ENCODE assay signal across 11 cellular contexts in genomic region chr4:182560358-182560757, GRCh38.
DNase-seq lines count a peak whose midpoint lies in the region; ATAC-seq and TF ChIP-seq lines count a peak whose summit lies in the region.
"Had no signal": no experiment of that assay in that cellular context is flagged by ENCODE, and none has a peak within 500 bp of the region (broad histone marks: within the 10 kb centered on the region; RNA-seq: fewer than 3 reads in every experiment).

No MANE protein-coding gene starts in this region.

- TF ChIP-seq CTCF in endothelial cell (IDR thresholded peaks at IDR 0.05; ENCODE audit: unreplicated experiment), result no peak
- TF ChIP-seq CTCF in thyroid gland (IDR thresholded peaks at IDR 0.05), result peak in 1 of 6 experiments; percentile 23

- no peaks in the 10 kb centered on the region for H3K36me3 Mint-ChIP-seq in endothelial cell (ENCODE audit: low read depth, unreplicated experiment)
- H3K36me3 Mint-ChIP-seq: stimulated activated memory B cell treated with anti-CD40 and anti-IgM and Interleukin-4, amounts not matched to agents 10 μg/mL and 1 μg/mL and 100 μg/mL, for 72 hours had no signal

- intact Hi-C loops in thyroid gland (cut with DNase I), result no loop called here

- H3K4me3 Mint-ChIP-seq in endothelial cell (ENCODE audit: unreplicated experiment), result peak overlapping the region; percentile 13
- H3K4me3 Mint-ChIP-seq: activated naive CD8-positive, alpha-beta T cell treated with anti-CD3 and anti-CD28 coated beads, Interleukin-2, amount 50 U/mL, for 24 hours; stimulated activated memory B cell treated with anti-CD40 and anti-IgM and Interleukin-4, amounts not matched to agents 10 μg/mL and 1 μg/mL and 100 μg/mL, for 72 hours had no signal

- no peaks in the 10 kb centered on the region for H3K9me3 Mint-ChIP-seq in endothelial cell (ENCODE audit: unreplicated experiment)
- H3K9me3 Mint-ChIP-seq: activated naive CD8-positive, alpha-beta T cell treated with anti-CD3 and anti-CD28 coated beads, Interleukin-2, amount 50 U/mL, for 24 hours; stimulated activated memory B cell treated with anti-CD40 and anti-IgM and Interleukin-4, amounts not matched to agents 10 μg/mL and 1 μg/mL and 100 μg/mL, for 72 hours had no signal

- peaks cover 2% of the 10 kb centered on the region for H3K27me3 Mint-ChIP-seq in endothelial cell (ENCODE audit: unreplicated experiment)

- TF ChIP-seq POLR2A in thyroid gland (IDR thresholded peaks at IDR 0.05), result no peak

- H3K4me3 ChIP-seq in thyroid gland (replicated peaks in 1 of 3), result no peak overlapping the region

- no peak overlapping the region for H3K27ac ChIP-seq in thyroid gland

- no peaks in the 10 kb centered on the region for H3K27me3 ChIP-seq in thyroid gland

- no peaks in the 10 kb centered on the region for H3K36me3 ChIP-seq in thyroid gland

- DNase-seq in NCI-H1417 (lab: John Stamatoyannopoulos, UW) (peak; percentile 49 to 77 (median 72)), NCI-H1417 treated with DMSO at 0.1 percent for 48 hours (lab: John Stamatoyannopoulos, UW) (no peak), NCI-H345 (lab: John Stamatoyannopoulos, UW) (peak; percentile 81), endothelial cell (ENCODE audit: low spot score) (no peak), renal cortical epithelial cell (ENCODE audit: low read depth) (peak; percentile 32), thyroid gland (no peak)
- DNase-seq in stimulated activated CD4-positive, alpha-beta T cell treated with anti-CD3 and anti-CD28 coated beads, Interleukin-15, amount 100 ng/mL, for 24 hours, result no peak
- DNase-seq: activated naive CD8-positive, alpha-beta T cell treated with anti-CD3 and anti-CD28 coated beads, Interleukin-2, amount 50 U/mL, for 24 hours; erythroblast had no signal

- no peak for ATAC-seq in GM18511 (IDR thresholded peaks at IDR 0.05; ENCODE audit: unreplicated experiment)
- ATAC-seq: activated naive CD8-positive, alpha-beta T cell treated with anti-CD3 and anti-CD28 coated beads, Interleukin-2, amount 50 U/mL, for 24 hours; stimulated activated memory B cell treated with anti-CD40 and anti-IgM and Interleukin-4, amounts not matched to agents 10 μg/mL and 1 μg/mL and 100 μg/mL, for 72 hours had no signal

- H3K9me3 ChIP-seq in thyroid gland, result no peaks in the 10 kb centered on the region

- H3K4me1 ChIP-seq in thyroid gland, result peaks cover 10 to 25% of the 10 kb centered on the region in 2 donors

- H3K27ac Mint-ChIP-seq in endothelial cell (ENCODE audit: unreplicated experiment), result peak overlapping the region; percentile 96
- H3K27ac Mint-ChIP-seq: activated naive CD8-positive, alpha-beta T cell treated with anti-CD3 and anti-CD28 coated beads, Interleukin-2, amount 50 U/mL, for 24 hours; stimulated activated memory B cell treated with anti-CD40 and anti-IgM and Interleukin-4, amounts not matched to agents 10 μg/mL and 1 μg/mL and 100 μg/mL, for 72 hours had no signal

- peaks cover 29% of the 10 kb centered on the region for H3K4me1 Mint-ChIP-seq in endothelial cell (ENCODE audit: unreplicated experiment)
- H3K4me1 Mint-ChIP-seq: activated naive CD8-positive, alpha-beta T cell treated with anti-CD3 and anti-CD28 coated beads, Interleukin-2, amount 50 U/mL, for 24 hours; stimulated activated memory B cell treated with anti-CD40 and anti-IgM and Interleukin-4, amounts not matched to agents 10 μg/mL and 1 μg/mL and 100 μg/mL, for 72 hours had no signal

- 57 to 70% methylated on average over 4 of the region's 4 CpGs for WGBS in thyroid gland, 2 donors

Comparison
In these comparisons a context has a peak if more than half of its experiments do, and no peak if none do; other contexts are left out.
1. DNase-seq: peak in NCI-H1417 (3 of 3), NCI-H345 (single experiment) and renal cortical epithelial cell (single experiment); none in NCI-H1417 treated with DMSO at 0.1 percent for 48 hours (single experiment), endothelial cell (single experiment), stimulated activated CD4-positive, alpha-beta T cell treated with anti-CD3 and anti-CD28 coated beads, Interleukin-15, amount 100 ng/mL, for 24 hours (single experiment) and thyroid gland (0 of 2).